In genomic region chr11:30423886-30424285, GRCh38 we compare ENCODE assay signal across 13 cellular contexts.
"Had no signal": no experiment of that assay in that cellular context is flagged by ENCODE, and none has a peak within 500 bp of the region (broad histone marks: within the 10 kb centered on the region; RNA-seq: fewer than 3 reads in every experiment).

No MANE protein-coding gene starts in this region.

- DNase-seq: activated CD4-positive, alpha-beta T cell treated with anti-CD3 and anti-CD28 coated beads for 1 hour; activated CD8-positive, alpha-beta memory T cell treated with anti-CD3 and anti-CD28 coated beads, Interleukin-2, amount 50 U/mL, for 4 hours; activated CD8-positive, alpha-beta T cell treated with anti-CD3 and anti-CD28 coated beads for 36 hours; activated naive CD8-positive, alpha-beta T cell treated with anti-CD3 and anti-CD28 coated beads, Interleukin-2, amount 10 ng/mL, durations not matched to agents 7 days and 5 days; activated T-cell treated with anti-CD3 and anti-CD28 coated beads, Interleukin-2, amount 50 U/mL, for 72 hours; anterior cingulate cortex; effector CD4-positive, alpha-beta T cell; gastrocnemius medialis; natural killer cell; ovary; T-helper 9 cell had no signal

- H3K27me3 ChIP-seq: gastrocnemius medialis, ovary, tibial nerve had no signal

- H3K27ac ChIP-seq: coronary artery, gastrocnemius medialis, ovary, tibial nerve had no signal

- H3K9me3 Mint-ChIP-seq: activated CD8-positive, alpha-beta T cell treated with anti-CD3 and anti-CD28 coated beads for 36 hours; activated naive CD8-positive, alpha-beta T cell treated with anti-CD3 and anti-CD28 coated beads, Interleukin-2, amount 10 ng/mL, durations not matched to agents 7 days and 5 days; activated T-cell treated with anti-CD3 and anti-CD28 coated beads, Interleukin-2, amount 50 U/mL, for 72 hours; natural killer cell had no signal

- H3K36me3 ChIP-seq: gastrocnemius medialis, ovary, tibial nerve had no signal

- H3K9me3 ChIP-seq: gastrocnemius medialis, ovary, tibial nerve had no signal

- H3K4me3 ChIP-seq: coronary artery, gastrocnemius medialis, ovary, tibial nerve had no signal

- ATAC-seq: activated CD8-positive, alpha-beta T cell treated with anti-CD3 and anti-CD28 coated beads for 36 hours; activated T-cell treated with anti-CD3 and anti-CD28 coated beads, Interleukin-2, amount 50 U/mL, for 72 hours; gastrocnemius medialis; natural killer cell had no signal

- H3K36me3 Mint-ChIP-seq: activated naive CD8-positive, alpha-beta T cell treated with anti-CD3 and anti-CD28 coated beads, Interleukin-2, amount 10 ng/mL, durations not matched to agents 7 days and 5 days; natural killer cell had no signal

- H3K4me1 Mint-ChIP-seq: activated naive CD8-positive, alpha-beta T cell treated with anti-CD3 and anti-CD28 coated beads, Interleukin-2, amount 10 ng/mL, durations not matched to agents 7 days and 5 days; natural killer cell had no signal

- H3K4me3 Mint-ChIP-seq: activated CD8-positive, alpha-beta T cell treated with anti-CD3 and anti-CD28 coated beads for 36 hours; activated naive CD8-positive, alpha-beta T cell treated with anti-CD3 and anti-CD28 coated beads, Interleukin-2, amount 10 ng/mL, durations not matched to agents 7 days and 5 days; activated T-cell treated with anti-CD3 and anti-CD28 coated beads, Interleukin-2, amount 50 U/mL, for 72 hours; natural killer cell had no signal

- H3K27ac Mint-ChIP-seq: activated CD8-positive, alpha-beta T cell treated with anti-CD3 and anti-CD28 coated beads for 36 hours; activated naive CD8-positive, alpha-beta T cell treated with anti-CD3 and anti-CD28 coated beads, Interleukin-2, amount 10 ng/mL, durations not matched to agents 7 days and 5 days; activated T-cell treated with anti-CD3 and anti-CD28 coated beads, Interleukin-2, amount 50 U/mL, for 72 hours; natural killer cell had no signal
